Comparison of ENCODE assay signal across 26 cellular contexts in genomic region chr12:103975368-103975767, GRCh38.
"Had no signal": no experiment of that assay in that cellular context is flagged by ENCODE, and none has a peak within 500 bp of the region (broad histone marks: within the 10 kb centered on the region; RNA-seq: fewer than 3 reads in every experiment).

No MANE protein-coding gene starts in this region.

- H3K9me3 Mint-ChIP-seq: activated B cell treated with CpG ODN at 0.5 μM for 24 hours; activated naive CD8-positive, alpha-beta T cell treated with anti-CD3 and anti-CD28 coated beads, Interleukin-2, amount 10 ng/mL, durations not matched to agents 7 days and 5 days; activated T-helper 2 cell treated with anti-CD3 and anti-CD28 coated beads, Interferon-gamma antibody, Interleukin-2, Interleukin-4, amounts not matched to agents 10 μg/mL and 5 μg/mL and 100 μg/mL, durations not matched to agents 14 hours and 24 hours and 36 hours; brain; effector memory CD8-positive, alpha-beta T cell; natural killer cell treated with Interleukin-12 subunit alpha and Interleukin-12 subunit beta and Interleukin-15 and Interleukin-18, amount 100 ng/mL, for 72 hours; T-helper 1 cell treated with Interleukin-12 subunit alpha and Interleukin-12 subunit beta and Interleukin-4 antibody, amounts not matched to agents 30 μg/mL and 1 μg/mL, for 36 hours had no signal

- H3K4me3 Mint-ChIP-seq: activated B cell treated with CpG ODN at 0.5 μM for 24 hours; activated naive CD8-positive, alpha-beta T cell treated with anti-CD3 and anti-CD28 coated beads, Interleukin-2, amount 10 ng/mL, durations not matched to agents 7 days and 5 days; brain; natural killer cell treated with Interleukin-12 subunit alpha and Interleukin-12 subunit beta and Interleukin-15 and Interleukin-18, amount 100 ng/mL, for 72 hours; T-helper 1 cell treated with Interleukin-12 subunit alpha and Interleukin-12 subunit beta and Interleukin-4 antibody, amounts not matched to agents 30 μg/mL and 1 μg/mL, for 36 hours had no signal

- H3K27me3 ChIP-seq: ascending aorta, left lung, spleen, testis had no signal

- H3K9me3 ChIP-seq: ascending aorta, left lung, lower lobe of right lung, mucosa of descending colon, SK-N-SH, spleen, testis had no signal

- H3K27ac ChIP-seq: ascending aorta, coronary artery, left lung, lower lobe of right lung, spleen had no signal

- H3K27me3 Mint-ChIP-seq: activated B cell treated with CpG ODN at 0.5 μM for 24 hours; activated naive CD8-positive, alpha-beta T cell treated with anti-CD3 and anti-CD28 coated beads, Interleukin-2, amount 10 ng/mL, durations not matched to agents 7 days and 5 days; brain; effector memory CD8-positive, alpha-beta T cell; natural killer cell treated with Interleukin-12 subunit alpha and Interleukin-12 subunit beta and Interleukin-15 and Interleukin-18, amount 100 ng/mL, for 72 hours had no signal

- H3K4me1 ChIP-seq: testis had no signal

- DNase-seq: activated B cell treated with CpG ODN at 0.5 μM for 24 hours; activated CD8-positive, alpha-beta memory T cell treated with anti-CD3 and anti-CD28 coated beads, Interleukin-2, amount 50 U/mL, for 4 hours; activated naive CD8-positive, alpha-beta T cell treated with anti-CD3 and anti-CD28 coated beads, Interleukin-2, amount 10 ng/mL, durations not matched to agents 7 days and 5 days; activated T-cell treated with anti-CD3 and anti-CD28 coated beads, Interleukin-2, amount 50 U/mL, for 1 hour; effector memory CD8-positive, alpha-beta T cell; foreskin melanocyte; kidney glomerular epithelial cell; left lung; lower lobe of right lung; mesenchymal stem cell; mucosa of descending colon; right cardiac atrium; SK-N-SH; spleen; stimulated activated naive CD4-positive, alpha-beta T cell treated with Interleukin-2 at 50 U/mL for 16 hours; SW 1271; T1000; testis; trophoblast cell had no signal

- H3K27ac Mint-ChIP-seq: activated B cell treated with CpG ODN at 0.5 μM for 24 hours; activated naive CD8-positive, alpha-beta T cell treated with anti-CD3 and anti-CD28 coated beads, Interleukin-2, amount 10 ng/mL, durations not matched to agents 7 days and 5 days; activated T-helper 2 cell treated with anti-CD3 and anti-CD28 coated beads, Interferon-gamma antibody, Interleukin-2, Interleukin-4, amounts not matched to agents 10 μg/mL and 5 μg/mL and 100 μg/mL, durations not matched to agents 14 hours and 24 hours and 36 hours; T-helper 1 cell treated with Interleukin-12 subunit alpha and Interleukin-12 subunit beta and Interleukin-4 antibody, amounts not matched to agents 30 μg/mL and 1 μg/mL, for 36 hours had no signal

- H3K4me3 ChIP-seq: ascending aorta, coronary artery, left lung, lower lobe of right lung, mucosa of descending colon, spleen, testis had no signal

- ATAC-seq: effector memory CD8-positive, alpha-beta T cell; esophagus mucosa; left lung; lower lobe of right lung; mucosa of descending colon; natural killer cell treated with Interleukin-12 subunit alpha and Interleukin-12 subunit beta and Interleukin-15 and Interleukin-18, amount 100 ng/mL, for 72 hours; right cardiac atrium had no signal
